ENCODE assay signal across 1 cellular context in genomic region chr10:124708246-124708779, GRCh38.
TF ChIP-seq lines count a peak whose summit lies in the region.

No MANE protein-coding gene starts in this region.

TF ChIP-seq in HepG2, 621 proteins besides CTCF, POLR2A, EP300 and RAD21 (continued from another document and continues in another):
- TF ChIP-seq PBX3 (CRISPR knock-in tag; IDR thresholded peaks at IDR 0.05; ENCODE audit: borderline replicate concordance) (no peak), ZHX1 (CRISPR knock-in tag; IDR thresholded peaks at IDR 0.05; ENCODE audit: low read depth) (no peak), RXRB (CRISPR knock-in tag; IDR thresholded peaks at IDR 0.05; ENCODE audit: borderline replicate concordance) (peak; percentile 97), KDM6A (CRISPR knock-in tag; IDR thresholded peaks at IDR 0.05; ENCODE audit: low read depth) (0 out of 2 replicates have a peak, but pooled peaks have one; percentile 31), FOXC1 (CRISPR knock-in tag; IDR thresholded peaks at IDR 0.05; ENCODE audit: borderline replicate concordance) (no peak), DRAP1 (CRISPR knock-in tag; IDR thresholded peaks at IDR 0.05) (0 out of 2 replicates have a peak, but pooled peaks have one; percentile 36), ZNF704 (CRISPR knock-in tag; IDR thresholded peaks at IDR 0.05; ENCODE audit: borderline replicate concordance) (no peak), NR3C1 (CRISPR knock-in tag; IDR thresholded peaks at IDR 0.05) (no peak), ZNF251 (CRISPR knock-in tag; IDR thresholded peaks at IDR 0.05) (no peak), HOXD1 (CRISPR knock-in tag; IDR thresholded peaks at IDR 0.05) (peak; percentile 28; the same call in 1 of the 2 replicates), ZNF646 (CRISPR knock-in tag; IDR thresholded peaks at IDR 0.05) (no peak), ZNF512 (CRISPR knock-in tag; IDR thresholded peaks at IDR 0.05) (no peak), SOX6 (IDR thresholded peaks at IDR 0.05) (no peak), SOX6 (CRISPR knock-in tag; IDR thresholded peaks at IDR 0.05) (peak; percentile 83), MTF1 (CRISPR knock-in tag; IDR thresholded peaks at IDR 0.05) (no peak), HDAC1 (CRISPR knock-in tag; IDR thresholded peaks at IDR 0.05) (peak; percentile 67; the same call in 1 of the 2 replicates), FOXO1 (CRISPR knock-in tag; IDR thresholded peaks at IDR 0.05) (peak; percentile 87), ATF7 (IDR thresholded peaks at IDR 0.05) (no peak), ATF7 (CRISPR knock-in tag; IDR thresholded peaks at IDR 0.05) (no peak), SKI (IDR thresholded peaks at IDR 0.05; ENCODE audit: partially characterized antibody) (peak; percentile 83), ZNF180 (CRISPR knock-in tag; IDR thresholded peaks at IDR 0.05; ENCODE audit: borderline replicate concordance, low read depth) (no peak), NR2F1 (CRISPR knock-in tag; IDR thresholded peaks at IDR 0.05) (0 out of 4 replicates have a peak, but pooled peaks of 1 of the 2 experiments have one; percentile 12), ZFP37 (CRISPR knock-in tag; IDR thresholded peaks at IDR 0.05; ENCODE audit: borderline replicate concordance) (no peak), ZSCAN30 (CRISPR knock-in tag; IDR thresholded peaks at IDR 0.05) (no peak), ZNF780A (CRISPR knock-in tag; IDR thresholded peaks at IDR 0.05) (no peak), PHF21A (CRISPR knock-in tag; IDR thresholded peaks at IDR 0.05) (peak; percentile 65; the same call in 1 of the 2 replicates), NCOR1 (IDR thresholded peaks at IDR 0.05; ENCODE audit: borderline replicate concordance, low read length) (peak; percentile 75; the same call in 1 of the 2 replicates), GLMP (CRISPR knock-in tag; IDR thresholded peaks at IDR 0.05; ENCODE audit: borderline replicate concordance) (no peak), ZBTB20 (CRISPR knock-in tag; IDR thresholded peaks at IDR 0.05; ENCODE audit: borderline replicate concordance, low read depth) (no peak), MXD3 (CRISPR knock-in tag; IDR thresholded peaks at IDR 0.05) (no peak), SNAPC4 (CRISPR knock-in tag; IDR thresholded peaks at IDR 0.05) (no peak), ZNF225 (CRISPR knock-in tag; IDR thresholded peaks at IDR 0.05) (no peak), PHF20 (CRISPR knock-in tag; IDR thresholded peaks at IDR 0.05) (no peak), ZMYM4 (CRISPR knock-in tag; IDR thresholded peaks at IDR 0.05) (peak; percentile 41; the same call in 1 of the 2 replicates), ELF1 (CRISPR knock-in tag; IDR thresholded peaks at IDR 0.05) (peak; percentile 64), POGZ (CRISPR knock-in tag; IDR thresholded peaks at IDR 0.05) (peak; percentile 20; the same call in 1 of the 2 replicates), MXI1 (IDR thresholded peaks at IDR 0.05; ENCODE audit: borderline replicate concordance, low read depth, low read length) (no peak), MAZ (IDR thresholded peaks at IDR 0.05; ENCODE audit: borderline replicate concordance, low read depth, low read length) (0 out of 2 replicates have a peak, but pooled peaks have one; percentile 23), MAZ (CRISPR knock-in tag; IDR thresholded peaks at IDR 0.05; ENCODE audit: low read depth) (no peak), ZNF670 (CRISPR knock-in tag; IDR thresholded peaks at IDR 0.05; ENCODE audit: borderline replicate concordance) (peak; percentile 64; the same call in 1 of the 2 replicates), FOXK1 (CRISPR knock-in tag; IDR thresholded peaks at IDR 0.05; ENCODE audit: borderline replicate concordance, low read depth) (peak; percentile 86; the same call in 1 of the 2 replicates), SMYD3 (CRISPR knock-in tag; IDR thresholded peaks at IDR 0.05) (no peak), SMAD3 (CRISPR knock-in tag; IDR thresholded peaks at IDR 0.05) (peak; percentile 39; the same call in 1 of the 2 replicates), ZNF766 (CRISPR knock-in tag; IDR thresholded peaks at IDR 0.05; ENCODE audit: borderline replicate concordance) (no peak)
